In the genomic region with DNA sequence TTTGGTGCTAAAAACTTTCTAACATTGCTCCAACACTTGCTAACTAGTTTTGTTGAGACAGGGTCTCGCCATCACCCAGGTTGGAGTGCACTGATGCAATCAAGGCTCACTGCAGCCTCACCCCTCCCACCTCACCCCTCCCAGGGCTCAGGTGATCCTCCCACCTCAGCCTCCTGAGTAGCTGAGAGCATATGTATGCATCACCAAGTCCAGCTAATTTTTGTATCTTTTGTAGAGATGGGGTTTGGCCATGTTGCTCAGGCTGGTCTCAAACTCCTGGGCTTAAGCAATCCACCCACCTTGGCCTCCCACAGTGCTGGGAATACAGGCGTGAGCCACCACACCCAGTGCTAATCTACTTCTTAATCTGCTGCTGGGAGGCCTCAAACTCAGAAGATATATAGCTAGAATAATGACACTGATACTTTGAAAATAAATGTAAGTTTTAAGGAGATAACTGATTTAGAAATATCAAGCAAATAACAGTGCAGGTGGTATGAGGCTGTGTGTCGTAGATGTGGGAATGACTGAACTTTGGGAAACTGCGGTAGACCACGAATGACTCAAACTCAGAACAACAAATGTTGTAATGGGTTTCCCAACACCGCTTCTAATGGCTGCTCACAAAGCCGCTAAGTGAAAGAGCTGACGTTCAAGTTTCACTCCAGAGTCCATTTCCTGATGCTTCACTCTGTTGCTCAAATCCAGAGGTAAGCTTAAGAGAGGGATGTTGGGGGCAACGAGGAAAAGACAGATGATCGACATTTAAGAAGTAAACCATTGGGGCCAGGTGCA, we compare ENCODE assay signal across 9 cellular contexts. TPM values are rescaled to one million over a fixed set of nuclear protein-coding genes. Genes with fewer than 3 reads are reported as not detected.
DNase-seq lines count a peak whose midpoint lies in the region; ATAC-seq and TF ChIP-seq lines count a peak whose summit lies in the region.
"Had no signal": no experiment of that assay in that cellular context is flagged by ENCODE, and none has a peak within 500 bp of the region (broad histone marks: within the 10 kb centered on the region; RNA-seq: fewer than 3 reads in every experiment).

No MANE protein-coding gene starts in this region.

- ATAC-seq in HG02981 (IDR thresholded peaks at IDR 0.05; ENCODE audit: unreplicated experiment) (peak; percentile 62), T-cell (replicated peaks in 1 of 4) (peak; percentile 27 to 52 (median 32)), left lung (peak; percentile 47)

- no peaks in the 10 kb centered on the region for H3K36me3 Mint-ChIP-seq in T-cell

- CTCF ChIA-PET in T-cell (lab: Charles Lee): interaction anchor here in 1 of 2 donors (0.9 kb wide), 1 partner anchor 10 kb away, joined by 3 read pairs; a partner anchor contains a TSS

- no peaks in the 10 kb centered on the region for H3K9me3 Mint-ChIP-seq in T-cell

- intact Hi-C loops in left lung (cut with DNase I): no loop called here

- DNase-seq in activated T-cell treated with anti-CD3 and anti-CD28 coated beads for 48 hours (ENCODE audit: low read depth) (peak; percentile 50), T-cell (peak in 2 of 34 experiments; percentile 21 to 32), left lung (peak in 1 of 2 donors; percentile 37), SJCRH30 (no peak), middle frontal gyrus (ENCODE audit: extremely low spot score, low spot score) (no peak), iPS-NIHi11 (ENCODE audit: low spot score) (no peak)
- no peak for DNase-seq in activated T-cell treated with anti-CD3 and anti-CD28 coated beads, Interleukin-2, amount 50 U/mL, for 1 hour

- POLR2A ChIA-PET in T-cell (lab: Charles Lee): interaction anchor here (0.6 to 0.7 kb wide), 2 partner anchors 19 to 64 kb away, joined by 3 read pairs; no protein-coding TSS in a partner anchor

- H3K27ac ChIP-seq in left lung: peak overlapping the region in 1 of 2 donors; percentile 80
- no peak overlapping the region for H3K27ac ChIP-seq in SJCRH30

- TF ChIP-seq CTCF in left lung (IDR thresholded peaks at IDR 0.05): no peak

- H3K9me3 ChIP-seq in left lung: no peaks in the 10 kb centered on the region
- no peaks in the 10 kb centered on the region for H3K9me3 ChIP-seq in SJCRH30 (replicated peaks)

- H3K4me1 ChIP-seq in left lung (peaks cover 0 to 50% of the 10 kb centered on the region in 2 donors), SJCRH30 (no peaks in the 10 kb centered on the region)

- no peak overlapping the region for H3K4me3 ChIP-seq in left lung
- no peak overlapping the region for H3K4me3 ChIP-seq in SJCRH30

- H3K27me3 ChIP-seq in left lung: no peaks in the 10 kb centered on the region
- H3K27me3 ChIP-seq in SJCRH30: no peaks in the 10 kb centered on the region

- peak overlapping the region in 1 of 2 donors; percentile 32 for H3K27ac Mint-ChIP-seq in T-cell
- H3K27ac Mint-ChIP-seq: B cell had no signal

- H3K27me3 Mint-ChIP-seq in T-cell: peaks cover 0 to 13% of the 10 kb centered on the region in 2 donors
- H3K27me3 Mint-ChIP-seq: B cell had no signal

- H3K4me3 Mint-ChIP-seq in T-cell: no peak overlapping the region
- H3K4me3 Mint-ChIP-seq: B cell had no signal

- H3K36me3 ChIP-seq in left lung: no peaks in the 10 kb centered on the region
- H3K36me3 ChIP-seq in SJCRH30: no peaks in the 10 kb centered on the region

- H3K4me1 Mint-ChIP-seq in T-cell: peaks cover 19 to 28% (median 20%) of the 10 kb centered on the region in 3 donors

RNA-seq across cellular contexts. Expression of a gene that starts 10.0 kb away (rescaled TPM):
- 1 to 10 TPM in 2 of 5 donors, under 1 TPM in 3; 0.30 to 2.8 (median 0.95) TPM for total RNA-seq in T-cell
- 10 to 100 TPM in 1 of 2 donors, 1 to 10 TPM in 1; 3.7 to 11.4 TPM for total RNA-seq in left lung
- 2.4 and 2.5 TPM in 2 replicates for total RNA-seq in SJCRH30 (2014; rRNA removed; shearing (Covaris generic))
